10 cellular contexts compared by ENCODE assay signal in the genomic region with DNA sequence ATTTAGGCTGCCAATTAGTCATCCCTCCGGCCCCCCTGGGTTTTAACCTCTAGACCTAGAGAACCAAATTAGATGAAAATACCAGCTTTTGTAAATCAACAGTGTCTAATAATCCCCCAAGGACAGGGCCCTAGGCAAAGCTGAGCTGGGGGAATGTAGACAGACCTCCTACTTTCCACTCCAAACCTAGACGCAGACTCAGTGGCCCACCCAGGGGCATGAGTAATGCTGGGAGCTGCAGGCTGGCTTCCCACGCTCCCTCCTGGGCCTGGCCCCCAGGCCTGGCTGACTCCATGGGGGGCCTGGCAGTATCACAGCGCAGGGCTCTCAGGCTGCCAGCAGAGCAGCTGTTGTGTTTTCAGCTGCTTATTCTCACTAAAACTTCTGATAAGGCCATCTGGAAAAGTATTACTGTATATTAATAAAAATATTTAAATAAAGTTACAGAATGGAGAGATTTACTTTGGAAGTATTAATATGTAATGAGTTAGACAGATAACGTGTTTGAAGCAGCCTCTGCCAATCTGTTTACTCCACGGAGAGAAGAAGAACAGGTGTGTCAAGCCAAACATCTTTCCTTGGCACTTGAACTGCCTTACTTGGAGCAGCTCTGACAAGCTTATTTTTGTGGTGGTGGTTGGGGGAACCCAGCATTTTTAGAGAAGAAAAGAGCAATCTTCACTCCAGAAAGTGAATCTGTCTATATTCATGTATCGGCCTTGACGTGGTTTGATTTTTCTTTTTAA.
A peak's percentile ranks its signal among the peaks of the same experiment; 100 is the strongest.
DNase-seq lines count a peak whose midpoint lies in the region; ATAC-seq, FAIRE-seq and TF ChIP-seq lines count a peak whose summit lies in the region.
"Had no signal": no experiment of that assay in that cellular context is flagged by ENCODE, and none has a peak within 500 bp of the region (broad histone marks: within the 10 kb centered on the region; RNA-seq: fewer than 3 reads in every experiment).

No MANE protein-coding gene starts in this region.

- H3K4me3 ChIP-seq in gastroesophageal sphincter (no peak overlapping the region), skeletal muscle tissue (ENCODE audit: low read length in 3 of 3) (peak overlapping the region in 1 of 3 donors; percentile 15)

- H3K27ac ChIP-seq in gastroesophageal sphincter (peak overlapping the region in 1 of 4 donors; percentile 21), skeletal muscle tissue (ENCODE audit: low read depth, low read length) (peak overlapping the region; percentile 80)

- no peak for TF ChIP-seq CTCF in gastroesophageal sphincter (IDR thresholded peaks at IDR 0.05)

- FAIRE-seq in GM12892 (lab: Jason Lieb, UNC): no peak

- WGBS in gastroesophageal sphincter (ENCODE audit: low coverage in 1 of 2), 2 donors: 12% methylated on average over 5 to 6 of the region's 8 CpGs

- no peaks in the 10 kb centered on the region for H3K27me3 ChIP-seq in gastroesophageal sphincter
- H3K27me3 ChIP-seq in skeletal muscle tissue (ENCODE audit: control insufficient read depth in 3 of 3, insufficient read depth in 3 of 3, low read length in 3 of 3): no peaks in the 10 kb centered on the region

- no peaks in the 10 kb centered on the region for H3K36me3 ChIP-seq in gastroesophageal sphincter
- H3K36me3 ChIP-seq in skeletal muscle tissue (ENCODE audit: control insufficient read depth in 3 of 3, insufficient read depth in 3 of 3, low read length in 3 of 3): no peaks in the 10 kb centered on the region

- no peak for TF ChIP-seq EP300 in gastroesophageal sphincter (IDR thresholded peaks at IDR 0.05)

- H3K9me3 ChIP-seq in gastroesophageal sphincter: no peaks in the 10 kb centered on the region
- H3K9me3 ChIP-seq in skeletal muscle tissue (ENCODE audit: control insufficient read depth in 3 of 3, low read length in 3 of 3): no peaks in the 10 kb centered on the region

- H3K4me1 ChIP-seq in gastroesophageal sphincter (peaks cover 0 to 21% (median 0%) of the 10 kb centered on the region in 3 donors), skeletal muscle tissue (ENCODE audit: control insufficient read depth in 3 of 3, insufficient read depth in 3 of 3, low read length in 3 of 3) (peaks cover 33 to 38% (median 37%) of the 10 kb centered on the region in 3 donors)

- H3K9ac ChIP-seq in skeletal muscle tissue (ENCODE audit: low read depth in 1 of 3, low read length in 3 of 3): peak overlapping the region; percentile 11 to 68 (median 60)

- TF ChIP-seq POLR2A in gastroesophageal sphincter (IDR thresholded peaks at IDR 0.05): no peak
- TF ChIP-seq POLR2A in GM12892 (IDR thresholded peaks at IDR 0.05; ENCODE audit: low read depth, low read length): no peak

- DNase-seq in NCI-H524 treated with DMSO at 0.1 percent for 48 hours (lab: John Stamatoyannopoulos, UW) (peak; percentile 67), GM12892 (ENCODE audit: insufficient read length) (no peak), NCI-H2029 treated with DMSO at 0.1 percent for 48 hours (lab: John Stamatoyannopoulos, UW) (no peak), T-helper 2 cell (no peak)
- DNase-seq: kidney; stimulated activated CD4-positive, alpha-beta T cell treated with anti-CD3 and anti-CD28 coated beads, Interleukin-4, amount 100 ng/mL, for 1 hour had no signal

- ATAC-seq in GM19372 (IDR thresholded peaks at IDR 0.05; ENCODE audit: low read depth, unreplicated experiment) (peak; percentile 24), gastroesophageal sphincter (peak; percentile 78), HG03139 (IDR thresholded peaks at IDR 0.05; ENCODE audit: unreplicated experiment) (no peak)
